ENCODE assay signal across 22 cellular contexts in the genomic region with DNA sequence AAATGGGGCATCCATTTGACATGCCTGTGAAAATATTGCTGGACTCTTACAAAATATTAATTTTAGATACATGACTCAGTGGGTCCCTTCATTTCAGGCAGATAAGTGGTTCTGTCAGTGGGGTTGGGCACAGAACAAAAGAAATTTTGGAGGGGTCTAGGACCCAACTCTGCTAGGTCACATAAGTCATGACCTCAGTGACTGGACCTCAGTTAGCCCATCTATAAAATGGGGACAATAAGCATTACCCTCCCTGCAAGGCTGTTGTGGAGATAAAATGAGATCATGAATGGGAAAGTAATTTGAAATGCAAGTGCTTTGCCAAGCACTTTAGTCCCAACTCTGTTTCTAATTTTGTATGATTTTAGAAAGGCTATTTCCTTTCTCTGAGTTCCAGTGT. TPM values are rescaled to one million over a fixed set of nuclear protein-coding genes. Genes with fewer than 3 reads are reported as not detected.
DNase-seq lines count a peak whose midpoint lies in the region; ATAC-seq and TF ChIP-seq lines count a peak whose summit lies in the region.
"Had no signal": no experiment of that assay in that cellular context is flagged by ENCODE, and none has a peak within 500 bp of the region (broad histone marks: within the 10 kb centered on the region; RNA-seq: fewer than 3 reads in every experiment).

No MANE protein-coding gene starts in this region.

- H3K9me2 ChIP-seq in SK-N-SH (no peaks in the 10 kb centered on the region), neural cell (ENCODE audit: insufficient read depth, low read length) (no peaks in the 10 kb centered on the region)

- H2AFZ ChIP-seq in SK-N-SH (ENCODE audit: low read depth) (no peak overlapping the region), neural cell (ENCODE audit: low read depth, low read length) (no peak overlapping the region)

- H3K36me3 ChIP-seq in SK-N-SH (replicated peaks in 1 of 2; ENCODE audit: control insufficient read depth in 1 of 2, insufficient read depth in 2 of 2, low read length in 1 of 2) (no peaks in the 10 kb centered on the region), neural cell (ENCODE audit: insufficient read depth, low read length) (no peaks in the 10 kb centered on the region)
- no peaks in the 10 kb centered on the region for H3K36me3 ChIP-seq in BLaER1 treated with 17β-estradiol and CSF1 and Interleukin-3, amounts not matched to agents 10 nM and 100 nM
- H3K36me3 ChIP-seq: BE2C, MG63 had no signal

- H3K4me1 ChIP-seq in SK-N-SH (ENCODE audit: control insufficient read depth in 1 of 2, insufficient read depth in 2 of 2, low read depth in 1 of 2, low read length in 1 of 2), result peaks cover 15 to 43% of the 10 kb centered on the region in 2 experiments; a peak in 3 of 4 replicates
- H3K4me1 ChIP-seq in BLaER1 treated with 17β-estradiol and CSF1 and Interleukin-3, amounts not matched to agents 10 nM and 100 nM, result peaks cover 21 to 49% (median 31%) of the 10 kb centered on the region in 10 experiments

- H3K4me2 ChIP-seq in SK-N-SH (no peak overlapping the region), neural cell (ENCODE audit: low read length) (no peak overlapping the region)
- peak overlapping the region in 10 of 11 experiments; percentile 69 to 87 (median 76); a peak in 19 of 22 replicates for H3K4me2 ChIP-seq in BLaER1 treated with 17β-estradiol and CSF1 and Interleukin-3, amounts not matched to agents 10 nM and 100 nM

- ATAC-seq in SK-N-SH treated with all-trans-retinoic acid at 6 μM for 48 hours, result no peak
- ATAC-seq in HG03442 (IDR thresholded peaks at IDR 0.05; ENCODE audit: unreplicated experiment), result no peak
- no peak for ATAC-seq in HG02870 (IDR thresholded peaks at IDR 0.05; ENCODE audit: unreplicated experiment)

- H3K27ac ChIP-seq in SK-N-SH (ENCODE audit: low read depth in 2 of 2, low read length in 1 of 2) (peak overlapping the region in 1 of 2 experiments; percentile 99; a peak in 2 of 4 replicates), coronary artery (no peak overlapping the region), neural cell (ENCODE audit: low read length) (peak overlapping the region; percentile 40)
- peak overlapping the region in 9 of 11 experiments; percentile 43 to 75 (median 72); a peak in 16 of 22 replicates for H3K27ac ChIP-seq in BLaER1 treated with 17β-estradiol and CSF1 and Interleukin-3, amounts not matched to agents 10 nM and 100 nM
- H3K27ac ChIP-seq: 22Rv1 had no signal

- TF ChIP-seq EP300 in SK-N-SH (IDR thresholded peaks at IDR 0.05; ENCODE audit: borderline replicate concordance in 1 of 2, low read depth in 1 of 2, low read length in 1 of 2) (no peak), neural cell (conservative IDR thresholded peaks at IDR 0.05; ENCODE audit: poor library complexity, severe bottlenecking) (no peak)

- no peak overlapping the region for H3K9ac ChIP-seq in SK-N-SH
- peak overlapping the region in 1 of 11 experiments; percentile 53; a peak in 1 of 22 replicates for H3K9ac ChIP-seq in BLaER1 treated with 17β-estradiol and CSF1 and Interleukin-3, amounts not matched to agents 10 nM and 100 nM
- H3K9ac ChIP-seq in neural cell (ENCODE audit: low read length), result no peak overlapping the region

- CTCF ChIA-PET in SK-N-SH (lab: Yijun Ruan, JAX), result interaction anchor here (0.9 to 3.0 kb wide), 3 partner anchors 13 to 44 kb away, joined by 3 to 11 read pairs (median 4); no protein-coding TSS in a partner anchor

- H3K79me2 ChIP-seq in SK-N-SH (ENCODE audit: insufficient read depth), result no peaks in the 10 kb centered on the region
- no peaks in the 10 kb centered on the region for H3K79me2 ChIP-seq in neural cell (replicated peaks; ENCODE audit: insufficient read depth, low read length)

- TF ChIP-seq RAD21 in SK-N-SH (IDR thresholded peaks at IDR 0.05; ENCODE audit: low read length) (no peak), neural cell (conservative IDR thresholded peaks at IDR 0.05) (no peak)

- TF ChIP-seq CTCF in SK-N-SH (IDR thresholded peaks at IDR 0.05), result no peak
- no peak for TF ChIP-seq CTCF in coronary artery (IDR thresholded peaks at IDR 0.05)
- no peak for TF ChIP-seq CTCF in neural cell (IDR thresholded peaks at IDR 0.05; ENCODE audit: poor library complexity, severe bottlenecking)

- no peaks in the 10 kb centered on the region for H3F3A ChIP-seq in SK-N-SH (replicated peaks; ENCODE audit: insufficient read depth)
- H3F3A ChIP-seq in neural cell (ENCODE audit: insufficient read depth, low read length, poor library complexity, severe bottlenecking), result no peaks in the 10 kb centered on the region

- H4K20me1 ChIP-seq in SK-N-SH (ENCODE audit: insufficient read depth), result no peaks in the 10 kb centered on the region
- no peaks in the 10 kb centered on the region for H4K20me1 ChIP-seq in BLaER1 treated with 17β-estradiol and CSF1 and Interleukin-3, amounts not matched to agents 10 nM and 100 nM
- no peaks in the 10 kb centered on the region for H4K20me1 ChIP-seq in neural cell (ENCODE audit: insufficient read depth)

- H3K27me3 ChIP-seq in SK-N-SH (ENCODE audit: insufficient read depth) (no peaks in the 10 kb centered on the region), neural cell (ENCODE audit: insufficient read depth, low read depth, low read length) (no peaks in the 10 kb centered on the region)
- no peaks in the 10 kb centered on the region for H3K27me3 ChIP-seq in BLaER1 treated with 17β-estradiol and CSF1 and Interleukin-3, amounts not matched to agents 10 nM and 100 nM
- H3K27me3 ChIP-seq: BE2C, MG63 had no signal

- DNase-seq in SK-N-SH, result no peak
- peak; percentile 12 for DNase-seq in coronary artery (ENCODE audit: low spot score)
- no peak for DNase-seq in cerebellum (ENCODE audit: low spot score)
- DNase-seq: ACHN; CD4-positive, CD25-positive, alpha-beta regulatory T cell; DMS153; DND-41; MG63; NCI-H2029; NCI-H510A; Right ventricle myocardium superior; RPMI8226 had no signal

- 0 out of 2 replicates have a peak, but pooled peaks cover 5% of the 10 kb centered on the region for H3K9me3 ChIP-seq in SK-N-SH
- H3K9me3 ChIP-seq in BLaER1 treated with 17β-estradiol and CSF1 and Interleukin-3, amounts not matched to agents 10 nM and 100 nM (replicated peaks in 1 of 11), result peaks cover 5 to 14% (median 9%) of the 10 kb centered on the region in 11 experiments; a peak in 11 of 22 replicates
- no peaks in the 10 kb centered on the region for H3K9me3 ChIP-seq in neural cell (ENCODE audit: low read length)

- POLR2A ChIA-PET in SK-N-SH (lab: Yijun Ruan, JAX), result interaction anchor here (0.9 to 1.3 kb wide), 4 partner anchors 10 to 30 kb away, joined by 3 to 5 read pairs (median 4); no protein-coding TSS in a partner anchor

- H3K4me3 ChIP-seq in SK-N-SH (ENCODE audit: low read depth in 2 of 2, low read length in 1 of 2) (no peak overlapping the region), coronary artery (no peak overlapping the region), neural cell (ENCODE audit: low read length) (no peak overlapping the region)
- H3K4me3 ChIP-seq in BLaER1 treated with 17β-estradiol and CSF1 and Interleukin-3, amounts not matched to agents 10 nM and 100 nM, result no peak overlapping the region
- H3K4me3 ChIP-seq: MG63 had no signal

TF ChIP-seq in SK-N-SH treated with all-trans-retinoic acid at 6 μM for 48 hours, 23 proteins besides CTCF, POLR2A, EP300 and RAD21:
- no peak for TF ChIP-seq BACH2 (CRISPR knock-in tag; IDR thresholded peaks at IDR 0.05; ENCODE audit: borderline replicate concordance)
- 0 out of 2 replicates have a peak, but pooled peaks have one; percentile 28 for TF ChIP-seq ZNF70 (CRISPR knock-in tag; IDR thresholded peaks at IDR 0.05)

TF ChIP-seq in SK-N-SH, 30 proteins besides CTCF, POLR2A, EP300 and RAD21 (continues in another document):
- TF ChIP-seq EZH2phosphoT487 (IDR thresholded peaks at IDR 0.05; ENCODE audit: borderline replicate concordance, low read depth) (no peak), NRF1 (IDR thresholded peaks at IDR 0.05; ENCODE audit: low read depth, low read length) (no peak), SMC3 (IDR thresholded peaks at IDR 0.05; ENCODE audit: low read depth, low read length) (no peak), GATA2 (CRISPR knock-in tag; IDR thresholded peaks at IDR 0.05) (no peak), TAF1 (IDR thresholded peaks at IDR 0.05; ENCODE audit: borderline replicate concordance, low read depth, low read length) (no peak)

TF ChIP-seq in neural cell, 6 proteins besides CTCF, POLR2A, EP300 and RAD21 (continues in another document):
- no peak for TF ChIP-seq MXI1 (conservative IDR thresholded peaks at IDR 0.05; ENCODE audit: poor library complexity, severe bottlenecking)
- no peak for TF ChIP-seq EZH2 (IDR thresholded peaks at IDR 0.05; ENCODE audit: borderline replicate concordance, insufficient read depth, low read length, poor library complexity, severe bottlenecking)

RNA-seq across cellular contexts. Expression of a gene that starts 23.8 kb away (rescaled TPM):
- polyA plus RNA-seq in SK-N-SH (2012; rRNA removed) (9.3 and 12.0 TPM in 2 replicates), neural cell (2.9 and 6.7 TPM in 2 replicates)
- 5.1 and 9.7 TPM in 2 replicates for polyA plus RNA-seq in SK-N-SH (2012; cell fraction: cytosol; rRNA removed)
- polyA plus RNA-seq in SK-N-SH (2012; cell fraction: nucleus; rRNA removed), result 22.5 and 26.1 TPM in 2 replicates
- polyA minus RNA-seq in neural cell, result 1.7 and 3.7 TPM in 2 replicates
- 12.9 TPM for total RNA-seq in cerebellum

RNA-seq across cellular contexts. Expression of a gene that starts 44.0 kb away (rescaled TPM):
- polyA plus RNA-seq in SK-N-SH (2012; rRNA removed), result 0.30 and 0.49 TPM in 2 replicates
- 0.14 and 0.20 TPM in 2 replicates for polyA plus RNA-seq in SK-N-SH (2012; cell fraction: cytosol; rRNA removed)
- polyA plus RNA-seq in SK-N-SH (2012; cell fraction: nucleus; rRNA removed), result 1.4 and 1.7 TPM in 2 replicates
- 0.12 and 0.38 TPM in 2 replicates for polyA plus RNA-seq in neural cell
- 0.46 and 0.49 TPM in 2 replicates for polyA minus RNA-seq in neural cell
- total RNA-seq in cerebellum, result 0.45 TPM
- total RNA-seq: HT1080, LHCN-M2, SK-MEL-5 had no signal
- polyA plus RNA-seq: CD4-positive, CD25-positive, alpha-beta regulatory T cell had no signal

Comparison
In these comparisons a context has a peak if more than half of its experiments do, and no peak if none do; other contexts are left out.
1. H3K27ac ChIP-seq: peak in BLaER1 treated with 17β-estradiol and CSF1 and Interleukin-3, amounts not matched to agents 10 nM and 100 nM (9 of 11) and neural cell (single experiment); none in coronary artery (0 of 2).
2. H3K4me2 ChIP-seq: peak in BLaER1 treated with 17β-estradiol and CSF1 and Interleukin-3, amounts not matched to agents 10 nM and 100 nM (10 of 11); none in SK-N-SH (single experiment) and neural cell (single experiment).